15 cellular contexts compared by ENCODE assay signal in genomic region chr2:120885311-120885710, GRCh38.
DNase-seq lines count a peak whose midpoint lies in the region; ATAC-seq and TF ChIP-seq lines count a peak whose summit lies in the region.
"Had no signal": no experiment of that assay in that cellular context is flagged by ENCODE, and none has a peak within 500 bp of the region (broad histone marks: within the 10 kb centered on the region; RNA-seq: fewer than 3 reads in every experiment).

No MANE protein-coding gene starts in this region.

- CTCF ChIA-PET in HCT116 (lab: Charles Lee), result no interaction called here

- no peak overlapping the region for H3K4me2 ChIP-seq in HCT116 (ENCODE audit: low read length)

- H3K27me3 Mint-ChIP-seq in activated naive CD8-positive, alpha-beta T cell treated with anti-CD3 and anti-CD28 coated beads, Interleukin-2, amount 50 U/mL, for 24 hours, result peaks cover 3% of the 10 kb centered on the region
- H3K27me3 Mint-ChIP-seq: activated CD4-positive, alpha-beta memory T cell treated with anti-CD3 and anti-CD28 coated beads for 36 hours; activated naive CD8-positive, alpha-beta T cell had no signal

- TF ChIP-seq POLR2A in HCT116 (IDR thresholded peaks at IDR 0.05; ENCODE audit: borderline replicate concordance, extremely low read depth, insufficient read depth, insufficient read length), result no peak
- TF ChIP-seq POLR2A in gastrocnemius medialis (IDR thresholded peaks at IDR 0.05), result no peak

- POLR2A ChIA-PET in HCT116 (lab: Charles Lee), result no interaction called here

- H3K9me3 Mint-ChIP-seq in activated naive CD8-positive, alpha-beta T cell treated with anti-CD3 and anti-CD28 coated beads, Interleukin-2, amount 50 U/mL, for 24 hours, result no peaks in the 10 kb centered on the region
- H3K9me3 Mint-ChIP-seq: activated CD4-positive, alpha-beta memory T cell treated with anti-CD3 and anti-CD28 coated beads for 36 hours; activated T-cell treated with anti-CD3 and anti-CD28 coated beads, Interleukin-2, amount 50 U/mL, for 24 hours had no signal

- H3K27me3 ChIP-seq in HCT116 (ENCODE audit: insufficient read depth, low read length) (no peaks in the 10 kb centered on the region; the same call in 1 of the 2 replicates), SJCRH30 (no peaks in the 10 kb centered on the region), gastrocnemius medialis (no peaks in the 10 kb centered on the region)
- H3K27me3 ChIP-seq: BE2C had no signal

- H3K36me3 Mint-ChIP-seq in activated naive CD8-positive, alpha-beta T cell treated with anti-CD3 and anti-CD28 coated beads, Interleukin-2, amount 50 U/mL, for 24 hours (ENCODE audit: low read depth), result no peaks in the 10 kb centered on the region
- H3K36me3 Mint-ChIP-seq: activated CD4-positive, alpha-beta memory T cell treated with anti-CD3 and anti-CD28 coated beads for 36 hours; activated naive CD8-positive, alpha-beta T cell had no signal

- H4K20me1 ChIP-seq in HCT116 (ENCODE audit: insufficient read depth), result no peaks in the 10 kb centered on the region

- H3K4me3 Mint-ChIP-seq in activated naive CD8-positive, alpha-beta T cell treated with anti-CD3 and anti-CD28 coated beads, Interleukin-2, amount 50 U/mL, for 24 hours, result no peak overlapping the region
- H3K4me3 Mint-ChIP-seq: activated CD4-positive, alpha-beta memory T cell treated with anti-CD3 and anti-CD28 coated beads for 36 hours; activated naive CD8-positive, alpha-beta T cell; activated T-cell treated with anti-CD3 and anti-CD28 coated beads, Interleukin-2, amount 50 U/mL, for 24 hours had no signal

- H3K27ac ChIP-seq in HCT116 (ENCODE audit: low read depth, low read length) (no peak overlapping the region), SJCRH30 (peak overlapping the region; percentile 55), gastrocnemius medialis (peak overlapping the region; percentile 78 to 87 (median 84))

- H3K79me2 ChIP-seq in HCT116 (ENCODE audit: insufficient read depth, low read length), result no peaks in the 10 kb centered on the region

- H3K9me3 ChIP-seq in HCT116 (ENCODE audit: control insufficient read depth in 1 of 2, insufficient read depth in 1 of 2, low read depth in 1 of 2, low read length in 2 of 2), result no peaks in the 10 kb centered on the region
- H3K9me3 ChIP-seq in SJCRH30 (replicated peaks), result no peaks in the 10 kb centered on the region
- no peaks in the 10 kb centered on the region for H3K9me3 ChIP-seq in gastrocnemius medialis
- H3K9me3 ChIP-seq: BE2C had no signal

- H3K4me1 Mint-ChIP-seq in activated naive CD8-positive, alpha-beta T cell treated with anti-CD3 and anti-CD28 coated beads, Interleukin-2, amount 50 U/mL, for 24 hours, result no peaks in the 10 kb centered on the region

- H3K9me2 ChIP-seq in HCT116 (ENCODE audit: insufficient read depth), result no peaks in the 10 kb centered on the region

- no peak overlapping the region for H2AFZ ChIP-seq in HCT116 (ENCODE audit: low read depth, low read length, poor library complexity, severe bottlenecking)

- DNase-seq in HCT116 (ENCODE audit: low read depth, low spot score), result no peak
- DNase-seq in SJCRH30, result peak; percentile 91 to 94
- DNase-seq in iPS-NIHi11 (ENCODE audit: low spot score), result peak; percentile 60
- DNase-seq in gastrocnemius medialis, result peak; percentile 22 to 48
- no peak for DNase-seq in G401 (ENCODE audit: low spot score)
- DNase-seq in activated naive CD8-positive, alpha-beta T cell treated with anti-CD3 and anti-CD28 coated beads, Interleukin-2, amount 50 U/mL, for 24 hours, result no peak
- no peak for DNase-seq in SHP77 treated with DMSO at 0.1 percent for 48 hours (lab: John Stamatoyannopoulos, UW)
- DNase-seq: activated CD4-positive, alpha-beta memory T cell treated with anti-CD3 and anti-CD28 coated beads for 36 hours; activated T-cell treated with anti-CD3 and anti-CD28 coated beads, Interleukin-2, amount 50 U/mL, for 24 hours; BE2C; Calu3; NCI-H146; NCI-H2171 treated with DMSO at 0.1 percent for 48 hours; stimulated activated CD8-positive, alpha-beta memory T cell treated with anti-CD3 and anti-CD28 coated beads, Interleukin-4, amount 100 ng/mL, for 48 hours had no signal

- TF ChIP-seq CTCF in HCT116 (IDR thresholded peaks at IDR 0.05 in 2 of 3, conservative IDR thresholded peaks at IDR 0.05 in 1 of 3; ENCODE audit: borderline replicate concordance in 1 of 3, insufficient read depth in 1 of 3, low read depth in 2 of 3, low read length in 2 of 3), result no peak; a peak in 1 of 6 replicates
- TF ChIP-seq CTCF in gastrocnemius medialis (IDR thresholded peaks at IDR 0.05 in 4 of 5, conservative IDR thresholded peaks at IDR 0.05 in 1 of 5), result peak in 2 of 5 experiments; percentile 34 to 39

- H3K36me3 ChIP-seq in HCT116 (ENCODE audit: control insufficient read depth in 1 of 2, insufficient read depth in 2 of 2, low read length in 2 of 2) (no peaks in the 10 kb centered on the region), SJCRH30 (peaks cover 3% of the 10 kb centered on the region; the same call in 1 of the 2 replicates), gastrocnemius medialis (no peaks in the 10 kb centered on the region)
- H3K36me3 ChIP-seq: BE2C had no signal

- TF ChIP-seq RAD21 in HCT116 (IDR thresholded peaks at IDR 0.05; ENCODE audit: low read depth), result no peak

- no peak overlapping the region for H3K9ac ChIP-seq in HCT116 (ENCODE audit: low read length)

- intact Hi-C loops in HCT116 (cut with micrococcal nuclease) (loop anchor here (10.0 kb wide), 1 partner anchor 191 kb away; no protein-coding TSS in a partner anchor), gastrocnemius medialis (cut with DNase I; ENCODE audit: low total_unique reads) (loop anchor here (5.0 to 10.0 kb wide), 2 partner anchors 47 to 309 kb away; no protein-coding TSS in a partner anchor)

- RAD21 ChIA-PET in HCT116 (lab: Charles Lee; ENCODE audit: low non-redundant PET in 1 of 2, low total read pairs in 2 of 2, uncharacterized antibody in 2 of 2, unreplicated experiment in 2 of 2), result no interaction called here

- ATAC-seq in HCT116, result peak; percentile 49; the same call in 1 of the 2 replicates
- peak; percentile 22 to 41 for ATAC-seq in gastrocnemius medialis
- no peak for ATAC-seq in activated naive CD8-positive, alpha-beta T cell treated with anti-CD3 and anti-CD28 coated beads, Interleukin-2, amount 50 U/mL, for 24 hours

- H3K4me3 ChIP-seq in HCT116 (replicated peaks in 1 of 2; ENCODE audit: low read depth in 1 of 2, low read length in 2 of 2) (no peak overlapping the region), SJCRH30 (no peak overlapping the region), gastrocnemius medialis (no peak overlapping the region)

- no peak overlapping the region for H3K27ac Mint-ChIP-seq in activated naive CD8-positive, alpha-beta T cell treated with anti-CD3 and anti-CD28 coated beads, Interleukin-2, amount 50 U/mL, for 24 hours
- H3K27ac Mint-ChIP-seq: activated CD4-positive, alpha-beta memory T cell treated with anti-CD3 and anti-CD28 coated beads for 36 hours; activated naive CD8-positive, alpha-beta T cell; activated T-cell treated with anti-CD3 and anti-CD28 coated beads, Interleukin-2, amount 50 U/mL, for 24 hours had no signal

- in situ Hi-C loops in gastrocnemius medialis (cut with MboI; ENCODE audit: low sequenced_read_pairs in 4 of 4) (no loop called here), G401 (cut with HindIII; ENCODE audit: low sequenced_read_pairs) (no loop called here)

- no TSS peak for BruUV-seq in HCT116 (replicated peaks; lab: Mats Ljungman, UMichigan)

- H3K4me1 ChIP-seq in HCT116 (ENCODE audit: control insufficient read depth in 1 of 2, insufficient read depth in 2 of 2, low read length in 2 of 2) (no peaks in the 10 kb centered on the region), SJCRH30 (peaks cover 54% of the 10 kb centered on the region), gastrocnemius medialis (peaks cover 54 to 60% of the 10 kb centered on the region in 2 donors)
- H3K4me1 ChIP-seq: BE2C had no signal

TF ChIP-seq in HCT116, 20 proteins besides CTCF, POLR2A, EP300 and RAD21:
- no peak for TF ChIP-seq EGR1 (IDR thresholded peaks at IDR 0.05; ENCODE audit: low read depth)
- TF ChIP-seq JUND (IDR thresholded peaks at IDR 0.05), result no peak
- no peak for TF ChIP-seq CBX3 (IDR thresholded peaks at IDR 0.05; ENCODE audit: low read depth)
- TF ChIP-seq CEBPB (IDR thresholded peaks at IDR 0.05; ENCODE audit: low read depth), result no peak
- TF ChIP-seq EZH2phosphoT487 (IDR thresholded peaks at IDR 0.05; ENCODE audit: borderline replicate concordance), result no peak
- no peak for TF ChIP-seq SRF (IDR thresholded peaks at IDR 0.05; ENCODE audit: low read depth)
- no peak for TF ChIP-seq POLR2AphosphoS5 (IDR thresholded peaks at IDR 0.05; ENCODE audit: low read depth, low read length)
- no peak for TF ChIP-seq TCF7L2 (IDR thresholded peaks at IDR 0.05; ENCODE audit: borderline replicate concordance, extremely low read depth, insufficient read depth, insufficient read length)
- TF ChIP-seq FOSL1 (IDR thresholded peaks at IDR 0.05; ENCODE audit: low read depth), result no peak
- TF ChIP-seq EZH2 (IDR thresholded peaks at IDR 0.05), result no peak
- no peak for TF ChIP-seq ZBTB33 (IDR thresholded peaks at IDR 0.05; ENCODE audit: extremely low read depth, insufficient replicate concordance, low read length)

Comparison
In these comparisons a context has a peak if more than half of its experiments do, and no peak if none do; other contexts are left out.
1. DNase-seq: peak in SJCRH30 (2 of 2), iPS-NIHi11 (single experiment) and gastrocnemius medialis (2 of 2); none in HCT116 (single experiment), G401 (single experiment), activated naive CD8-positive, alpha-beta T cell treated with anti-CD3 and anti-CD28 coated beads, Interleukin-2, amount 50 U/mL, for 24 hours (single experiment) and SHP77 treated with DMSO at 0.1 percent for 48 hours (single experiment).